Comparison of ENCODE assay signal across 22 cellular contexts in genomic region chr18:51525453-51526225, GRCh38.
DNase-seq lines count a peak whose midpoint lies in the region; ATAC-seq, FAIRE-seq and TF ChIP-seq lines count a peak whose summit lies in the region.
"Had no signal": no experiment of that assay in that cellular context is flagged by ENCODE, and none has a peak within 500 bp of the region (broad histone marks: within the 10 kb centered on the region; RNA-seq: fewer than 3 reads in every experiment).

No MANE protein-coding gene starts in this region.

- H3K4me2 ChIP-seq in keratinocyte (ENCODE audit: control insufficient read depth, extremely low read depth, insufficient read depth, low read depth, low read length): no peak overlapping the region
- H3K4me2 ChIP-seq: BLaER1, GM23338 had no signal

- H3K9me3 ChIP-seq in keratinocyte (ENCODE audit: control insufficient read depth, low read depth, low read length): no peaks in the 10 kb centered on the region
- H3K9me3 ChIP-seq: BLaER1 had no signal

- H2AFZ ChIP-seq in keratinocyte (ENCODE audit: control insufficient read depth, low read length): no peak overlapping the region
- H2AFZ ChIP-seq: GM23338 had no signal

- H3K36me3 ChIP-seq in bronchial epithelial cell (ENCODE audit: control insufficient read depth, insufficient read depth, low read length) (no peaks in the 10 kb centered on the region), keratinocyte (ENCODE audit: control insufficient read depth in 2 of 2, extremely low read depth in 1 of 2, insufficient read depth in 2 of 2, low read length in 2 of 2) (no peaks in the 10 kb centered on the region)
- H3K36me3 ChIP-seq: BLaER1 had no signal

- no peak for ATAC-seq in GM19351 (IDR thresholded peaks at IDR 0.05; ENCODE audit: unreplicated experiment)
- ATAC-seq: GM23338, HepG2 had no signal

- H3K4me1 ChIP-seq in keratinocyte (ENCODE audit: control insufficient read depth, extremely low read depth, insufficient read depth, low read length): peaks cover 60% of the 10 kb centered on the region
- H3K4me1 ChIP-seq: BLaER1 had no signal

- H3K27ac ChIP-seq in keratinocyte (ENCODE audit: control insufficient read depth, insufficient read depth, low read length): no peak overlapping the region
- H3K27ac ChIP-seq: BLaER1 had no signal

- no peaks in the 10 kb centered on the region for H4K20me1 ChIP-seq in keratinocyte (ENCODE audit: control insufficient read depth, extremely low read depth, insufficient read depth, low read length)
- H4K20me1 ChIP-seq: BLaER1 had no signal

- no peak overlapping the region for H3K4me3 ChIP-seq in bronchial epithelial cell (ENCODE audit: low read depth, low read length)
- H3K4me3 ChIP-seq in keratinocyte (ENCODE audit: control insufficient read depth in 2 of 3, extremely low read depth in 1 of 3, insufficient read depth in 2 of 3, low read depth in 1 of 3, low read length in 3 of 3): no peak overlapping the region
- H3K4me3 ChIP-seq: BLaER1, GM23338 had no signal

- dilution Hi-C loops in keratinocyte (cut with MboI; ENCODE audit: extremely low pct_ligation_motif_present, low sequenced_read_pairs): no loop called here

- H3K9ac ChIP-seq in keratinocyte (ENCODE audit: control insufficient read depth, extremely low read depth, insufficient read depth, low read length): no peak overlapping the region
- H3K9ac ChIP-seq: BLaER1 had no signal

- FAIRE-seq in bronchial epithelial cell (lab: Jason Lieb, UNC): no peak
- FAIRE-seq in keratinocyte (lab: Jason Lieb, UNC): peak; percentile 32
- no peak for FAIRE-seq in urothelium cell line (lab: Jason Lieb, UNC)
- FAIRE-seq in frontal cortex (lab: Jason Lieb, UNC): no peak
- FAIRE-seq: A204.1, GM19239, H54, HepG2 had no signal

- DNase-seq in RPMI7951 (ENCODE audit: low read depth): peak; percentile 16
- DNase-seq in bronchial epithelial cell (ENCODE audit: low read depth): peak; percentile 40
- DNase-seq in keratinocyte (ENCODE audit: low read depth, low spot score): no peak
- DNase-seq in urothelium cell line (ENCODE audit: low spot score): peak; percentile 11
- no peak for DNase-seq in AG08396 (ENCODE audit: low spot score)
- DNase-seq in frontal cortex (ENCODE audit: low spot score in 2 of 2): no peak
- DNase-seq: ACHN; AML-193; Calu3; CD4-positive, alpha-beta memory T cell; DMS79 treated with DMSO at 0.1 percent for 48 hours; GF-D8; HCEC 1CT; HFFc6; KBM-7 had no signal

- H3K79me2 ChIP-seq in keratinocyte (ENCODE audit: control insufficient read depth, insufficient read depth, low read length): no peaks in the 10 kb centered on the region

- H3K27me3 ChIP-seq in bronchial epithelial cell (ENCODE audit: control insufficient read depth, insufficient read depth, low read length): no peaks in the 10 kb centered on the region
- no peaks in the 10 kb centered on the region for H3K27me3 ChIP-seq in keratinocyte (ENCODE audit: control insufficient read depth, extremely low read depth, insufficient read depth, low read length)
- H3K27me3 ChIP-seq: BLaER1 had no signal

- TF ChIP-seq CTCF in bronchial epithelial cell (IDR thresholded peaks at IDR 0.05; ENCODE audit: insufficient read depth, low read length, severe bottlenecking): no peak
- TF ChIP-seq CTCF in keratinocyte (optimal IDR thresholded peaks at IDR 0.05 in 1 of 3, IDR thresholded peaks at IDR 0.05 in 1 of 3, conservative IDR thresholded peaks at IDR 0.05 in 1 of 3; ENCODE audit: extremely low read depth in 1 of 3, insufficient read depth in 2 of 3, low read length in 3 of 3): no peak

- H3K9me1 ChIP-seq in keratinocyte (ENCODE audit: control insufficient read depth, extremely low read depth, insufficient read depth, low read length): no peaks in the 10 kb centered on the region

Comparison
In these comparisons a context has a peak if more than half of its experiments do, and no peak if none do; other contexts are left out.
1. DNase-seq: peak in RPMI7951 (single experiment), bronchial epithelial cell (single experiment) and urothelium cell line (single experiment); none in keratinocyte (single experiment), AG08396 (single experiment) and frontal cortex (0 of 2).